34 cellular contexts compared by ENCODE assay signal in genomic region chr7:16710641-16711040, GRCh38.
"Had no signal": no experiment of that assay in that cellular context is flagged by ENCODE, and none has a peak within 500 bp of the region (broad histone marks: within the 10 kb centered on the region; RNA-seq: fewer than 3 reads in every experiment).

No MANE protein-coding gene starts in this region.

- H3K9me3 ChIP-seq: ascending aorta, breast epithelium, colonic mucosa, esophagus squamous epithelium, gastroesophageal sphincter, heart right ventricle had no signal

- H3K4me1 Mint-ChIP-seq: brain had no signal

- H3K4me3 ChIP-seq: ascending aorta, breast epithelium, cardiac muscle cell, colonic mucosa, dorsolateral prefrontal cortex, esophagus squamous epithelium, gastroesophageal sphincter, heart right ventricle, hepatocyte had no signal

- H3K4me2 ChIP-seq: hepatocyte had no signal

- H3K27me3 ChIP-seq: ascending aorta, breast epithelium, cardiac muscle cell, colonic mucosa, dorsolateral prefrontal cortex, esophagus squamous epithelium, gastroesophageal sphincter, heart right ventricle, hepatocyte had no signal

- H3K27ac ChIP-seq: ascending aorta, breast epithelium, cardiac muscle cell, colonic mucosa, dorsolateral prefrontal cortex, esophagus squamous epithelium, gastroesophageal sphincter, heart right ventricle, hepatocyte, WERI-Rb-1 had no signal

- H2AFZ ChIP-seq: hepatocyte had no signal

- H3K27ac Mint-ChIP-seq: activated B cell treated with CpG ODN at 0.5 μM for 24 hours; activated CD4-positive, alpha-beta memory T cell treated with anti-CD3 and anti-CD28 coated beads for 36 hours; activated CD4-positive, alpha-beta T cell treated with anti-CD3 and anti-CD28 coated beads, Interleukin-2, amount 10 ng/mL, durations not matched to agents 24 days and 14 days; activated CD8-positive, alpha-beta memory T cell treated with anti-CD3 and anti-CD28 coated beads, Interleukin-2, amount 10 ng/mL, durations not matched to agents 7 days and 5 days; activated CD8-positive, alpha-beta T cell treated with anti-CD3 and anti-CD28 coated beads, Interleukin-2, amount 10 ng/mL, durations not matched to agents 7 days and 5 days; activated naive CD4-positive, alpha-beta T cell treated with anti-CD3 and anti-CD28 coated beads, Interleukin-2, amount 10 ng/mL, durations not matched to agents 7 days and 5 days; activated naive CD8-positive, alpha-beta T cell treated with anti-CD3 and anti-CD28 coated beads, Interleukin-2, amount 10 ng/mL, durations not matched to agents 7 days and 5 days; activated T-cell treated with anti-CD3 and anti-CD28 coated beads, Interleukin-2, amount 50 U/mL, for 72 hours; brain; T-helper 17 cell; T-helper 2 cell treated with Interferon-gamma antibody and Interleukin-4, amounts not matched to agents 5 μg/mL and 100 μg/mL, for 36 hours had no signal

- H3K4me3 Mint-ChIP-seq: activated B cell treated with CpG ODN at 0.5 μM for 24 hours; activated CD4-positive, alpha-beta memory T cell treated with anti-CD3 and anti-CD28 coated beads for 36 hours; activated CD4-positive, alpha-beta T cell treated with anti-CD3 and anti-CD28 coated beads, Interleukin-2, amount 10 ng/mL, durations not matched to agents 24 days and 14 days; activated CD8-positive, alpha-beta memory T cell treated with anti-CD3 and anti-CD28 coated beads, Interleukin-2, amount 10 ng/mL, durations not matched to agents 7 days and 5 days; activated CD8-positive, alpha-beta T cell treated with anti-CD3 and anti-CD28 coated beads, Interleukin-2, amount 10 ng/mL, durations not matched to agents 7 days and 5 days; activated naive CD4-positive, alpha-beta T cell treated with anti-CD3 and anti-CD28 coated beads, Interleukin-2, amount 10 ng/mL, durations not matched to agents 7 days and 5 days; activated naive CD8-positive, alpha-beta T cell treated with anti-CD3 and anti-CD28 coated beads, Interleukin-2, amount 10 ng/mL, durations not matched to agents 7 days and 5 days; activated T-cell treated with anti-CD3 and anti-CD28 coated beads, Interleukin-2, amount 50 U/mL, for 24 hours; activated T-cell treated with anti-CD3 and anti-CD28 coated beads, Interleukin-2, amount 50 U/mL, for 72 hours; brain; T-helper 17 cell; T-helper 2 cell treated with Interferon-gamma antibody and Interleukin-4, amounts not matched to agents 5 μg/mL and 100 μg/mL, for 36 hours had no signal

- H3K36me3 ChIP-seq: breast epithelium, colonic mucosa had no signal

- ATAC-seq: activated CD4-positive, CD25-positive, alpha-beta regulatory T cell treated with anti-CD3 and anti-CD28 coated beads, Interleukin-2, amount 50 U/mL, for 24 hours; activated CD8-positive, alpha-beta memory T cell treated with anti-CD3 and anti-CD28 coated beads, Interleukin-2, amount 10 ng/mL, durations not matched to agents 7 days and 5 days; activated CD8-positive, alpha-beta T cell treated with anti-CD3 and anti-CD28 coated beads, Interleukin-2, amount 10 ng/mL, durations not matched to agents 7 days and 5 days; activated naive CD4-positive, alpha-beta T cell treated with anti-CD3 and anti-CD28 coated beads, Interleukin-2, amount 50 U/mL, for 72 hours; activated T-cell treated with anti-CD3 and anti-CD28 coated beads, Interleukin-2, amount 50 U/mL, for 72 hours; gastroesophageal sphincter; heart right ventricle; T-helper 17 cell had no signal

- FAIRE-seq: endothelial cell of umbilical vein had no signal

- H3K27me3 Mint-ChIP-seq: activated B cell treated with CpG ODN at 0.5 μM for 24 hours; activated CD4-positive, alpha-beta memory T cell treated with anti-CD3 and anti-CD28 coated beads for 36 hours; activated CD4-positive, alpha-beta T cell treated with anti-CD3 and anti-CD28 coated beads, Interleukin-2, amount 10 ng/mL, durations not matched to agents 24 days and 14 days; activated CD8-positive, alpha-beta memory T cell treated with anti-CD3 and anti-CD28 coated beads, Interleukin-2, amount 10 ng/mL, durations not matched to agents 7 days and 5 days; activated naive CD4-positive, alpha-beta T cell treated with anti-CD3 and anti-CD28 coated beads, Interleukin-2, amount 10 ng/mL, durations not matched to agents 7 days and 5 days; activated naive CD8-positive, alpha-beta T cell treated with anti-CD3 and anti-CD28 coated beads, Interleukin-2, amount 10 ng/mL, durations not matched to agents 7 days and 5 days; activated T-cell treated with anti-CD3 and anti-CD28 coated beads, Interleukin-2, amount 50 U/mL, for 24 hours; T-helper 17 cell had no signal

- H3K79me2 ChIP-seq: hepatocyte had no signal

- H3K4me1 ChIP-seq: breast epithelium, colonic mucosa, esophagus squamous epithelium, gastroesophageal sphincter had no signal

- DNase-seq: activated B cell treated with CpG ODN at 0.5 μM for 24 hours; activated CD4-positive, alpha-beta memory T cell treated with anti-CD3 and anti-CD28 coated beads for 36 hours; activated CD4-positive, alpha-beta T cell treated with anti-CD3 and anti-CD28 coated beads, Interleukin-2, amount 10 ng/mL, durations not matched to agents 24 days and 14 days; activated CD8-positive, alpha-beta memory T cell treated with anti-CD3 and anti-CD28 coated beads, Interleukin-2, amount 10 ng/mL, durations not matched to agents 7 days and 5 days; activated CD8-positive, alpha-beta memory T cell treated with anti-CD3 and anti-CD28 coated beads, Interleukin-2, amount 50 U/mL, for 4 hours; activated CD8-positive, alpha-beta T cell treated with anti-CD3 and anti-CD28 coated beads, Interleukin-2, amount 10 ng/mL, durations not matched to agents 7 days and 5 days; activated gamma-delta T cell; activated naive CD4-positive, alpha-beta T cell; activated naive CD4-positive, alpha-beta T cell treated with anti-CD3 and anti-CD28 coated beads, Interleukin-2, amount 10 ng/mL, durations not matched to agents 7 days and 5 days; activated naive CD8-positive, alpha-beta T cell treated with anti-CD3 and anti-CD28 coated beads, Interleukin-2, amount 10 ng/mL, durations not matched to agents 7 days and 5 days; activated T-cell treated with anti-CD3 and anti-CD28 coated beads for 4 hours; activated T-cell treated with anti-CD3 and anti-CD28 coated beads, Interleukin-2, amount 50 U/mL, for 24 hours; activated T-cell treated with anti-CD3 and anti-CD28 coated beads, Interleukin-2, amount 50 U/mL, for 72 hours; central memory CD4-positive, alpha-beta T cell; cerebellar nuclear complex; colonic mucosa; dorsolateral prefrontal cortex; effector memory CD4-positive, alpha-beta T cell; esophagus squamous epithelium; foreskin melanocyte; heart right ventricle; T-helper 17 cell; T1000; WERI-Rb-1 had no signal

- H3K9me3 Mint-ChIP-seq: activated B cell treated with CpG ODN at 0.5 μM for 24 hours; activated CD4-positive, alpha-beta memory T cell treated with anti-CD3 and anti-CD28 coated beads for 36 hours; activated naive CD4-positive, alpha-beta T cell treated with anti-CD3 and anti-CD28 coated beads, Interleukin-2, amount 10 ng/mL, durations not matched to agents 7 days and 5 days; activated naive CD4-positive, alpha-beta T cell treated with anti-CD3 and anti-CD28 coated beads, Interleukin-2, amount 50 U/mL, for 72 hours; activated naive CD8-positive, alpha-beta T cell treated with anti-CD3 and anti-CD28 coated beads, Interleukin-2, amount 10 ng/mL, durations not matched to agents 7 days and 5 days; brain; T-helper 2 cell treated with Interferon-gamma antibody and Interleukin-4, amounts not matched to agents 5 μg/mL and 100 μg/mL, for 36 hours had no signal
